ENCODE assay signal across 1 cellular context in genomic region chr14:36555998-36556743, GRCh38.
TF ChIP-seq lines count a peak whose summit lies in the region.

No MANE protein-coding gene starts in this region.

TF ChIP-seq in H1, 55 proteins besides CTCF, POLR2A, EP300 and RAD21 (continued from another document):
- TF ChIP-seq CHD7 (IDR thresholded peaks at IDR 0.05; ENCODE audit: insufficient replicate concordance, low read length): no peak
- TF ChIP-seq NRF1 (IDR thresholded peaks at IDR 0.05; ENCODE audit: low read depth, low read length): no peak
